ENCODE assay signal across 14 cellular contexts in genomic region chr2:40095003-40095402, GRCh38.
DNase-seq lines count a peak whose midpoint lies in the region; TF ChIP-seq lines count a peak whose summit lies in the region.
"Had no signal": no experiment of that assay in that cellular context is flagged by ENCODE, and none has a peak within 500 bp of the region (broad histone marks: within the 10 kb centered on the region; RNA-seq: fewer than 3 reads in every experiment).

No MANE protein-coding gene starts in this region.

- H3K36me3 ChIP-seq in mesenchymal stem cell (ENCODE audit: control insufficient read depth in 1 of 2, insufficient read depth in 2 of 2, low read depth in 1 of 2, low read length in 2 of 2) (no peaks in the 10 kb centered on the region), MG63 (no peaks in the 10 kb centered on the region)
- H3K36me3 ChIP-seq: neutrophil had no signal

- in situ Hi-C loops in astrocyte of the spinal cord (cut with HindIII; ENCODE audit: low sequenced_read_pairs) = no loop called here

- no peak overlapping the region for H3K4me2 ChIP-seq in mesenchymal stem cell (ENCODE audit: low read length, poor library complexity, severe bottlenecking)

- intact Hi-C loops in activated naive CD4-positive, alpha-beta T cell treated with anti-CD3 and anti-CD28 coated beads for 36 hours (cut with micrococcal nuclease) = no loop called here

- H2BK12ac ChIP-seq in mesenchymal stem cell (ENCODE audit: low read length in 2 of 2) = no peak overlapping the region

- no peak overlapping the region for H2AFZ ChIP-seq in mesenchymal stem cell (ENCODE audit: low read depth, low read length)

- TF ChIP-seq CTCF in astrocyte of the spinal cord (IDR thresholded peaks at IDR 0.05; ENCODE audit: low read depth, low read length) = no peak

- 68% methylated on average over 3 of the region's 3 CpGs for WGBS in mesenchymal stem cell

- no peaks in the 10 kb centered on the region for H3K9me3 ChIP-seq in mesenchymal stem cell (ENCODE audit: control insufficient read depth, low read length)
- no peaks in the 10 kb centered on the region for H3K9me3 ChIP-seq in MG63
- H3K9me3 ChIP-seq: neutrophil had no signal

- H4K8ac ChIP-seq in mesenchymal stem cell (ENCODE audit: low read length) = no peak overlapping the region

- H3K4me3 ChIP-seq in astrocyte of the spinal cord (ENCODE audit: low read depth, low read length) = no peak overlapping the region
- no peak overlapping the region for H3K4me3 ChIP-seq in mesenchymal stem cell (ENCODE audit: insufficient read depth in 1 of 2, low read depth in 1 of 2, low read length in 2 of 2)
- H3K4me3 ChIP-seq in MG63 = no peak overlapping the region

- no peaks in the 10 kb centered on the region for H3K4me1 ChIP-seq in mesenchymal stem cell (ENCODE audit: control insufficient read depth, insufficient read depth, low read depth, low read length)

- no peaks in the 10 kb centered on the region for H3K4me1 Mint-ChIP-seq in activated naive CD4-positive, alpha-beta T cell treated with anti-CD3 and anti-CD28 coated beads for 36 hours (ENCODE audit: low read depth)
- H3K4me1 Mint-ChIP-seq: activated naive CD8-positive, alpha-beta T cell treated with anti-CD3 and anti-CD28 coated beads, Interleukin-2, amount 10 ng/mL, durations not matched to agents 7 days and 5 days; stimulated activated naive CD8-positive, alpha-beta T cell treated with anti-CD3 and anti-CD28 coated beads, Interleukin-15, amount 100 ng/mL, for 72 hours had no signal

- no peak overlapping the region for H3K4ac ChIP-seq in mesenchymal stem cell (ENCODE audit: low read depth in 1 of 2, low read length in 2 of 2)

- CTCF ChIA-PET in activated naive CD4-positive, alpha-beta T cell treated with anti-CD3 and anti-CD28 coated beads for 36 hours (lab: Charles Lee) = no interaction called here

- H3K79me1 ChIP-seq in mesenchymal stem cell (replicated peaks; ENCODE audit: low read length, poor library complexity, severe bottlenecking) = no peaks in the 10 kb centered on the region

- DNase-seq in DMS 273 (lab: John Stamatoyannopoulos, UW; ENCODE audit: unreplicated experiment) (peak; percentile 67), HT-29 (ENCODE audit: low spot score) (peak; percentile 74), astrocyte of the spinal cord (ENCODE audit: low read depth, low spot score) (peak; percentile 81), mesenchymal stem cell (peak; percentile 73), MG63 (no peak), HuH-7 (ENCODE audit: low spot score) (no peak)
- DNase-seq in activated naive CD4-positive, alpha-beta T cell treated with anti-CD3 and anti-CD28 coated beads for 36 hours = no peak
- DNase-seq in activated CD4-positive, alpha-beta T cell treated with anti-CD3 and anti-CD28 coated beads for 1 hour = no peak
- DNase-seq: activated naive CD8-positive, alpha-beta T cell treated with anti-CD3 and anti-CD28 coated beads, Interleukin-2, amount 10 ng/mL, durations not matched to agents 7 days and 5 days; islet precursor cell; NCI-H748 treated with DMSO at 0.1 percent for 48 hours; stimulated activated CD4-positive, alpha-beta T cell treated with anti-CD3 and anti-CD28 coated beads, Interleukin-2, amount 100 ng/mL, for 48 hours; stimulated activated naive CD8-positive, alpha-beta T cell treated with anti-CD3 and anti-CD28 coated beads, Interleukin-15, amount 100 ng/mL, for 72 hours had no signal

- H2AK5ac ChIP-seq in mesenchymal stem cell (ENCODE audit: low read length, severe bottlenecking) = no peak overlapping the region

- no peak overlapping the region for H3K4me3 Mint-ChIP-seq in activated naive CD4-positive, alpha-beta T cell treated with anti-CD3 and anti-CD28 coated beads for 36 hours
- H3K4me3 Mint-ChIP-seq: activated naive CD8-positive, alpha-beta T cell treated with anti-CD3 and anti-CD28 coated beads, Interleukin-2, amount 10 ng/mL, durations not matched to agents 7 days and 5 days; stimulated activated naive CD8-positive, alpha-beta T cell treated with anti-CD3 and anti-CD28 coated beads, Interleukin-15, amount 100 ng/mL, for 72 hours had no signal

- H3K9me3 Mint-ChIP-seq in activated naive CD4-positive, alpha-beta T cell treated with anti-CD3 and anti-CD28 coated beads for 36 hours = no peaks in the 10 kb centered on the region
- H3K9me3 Mint-ChIP-seq: activated naive CD8-positive, alpha-beta T cell treated with anti-CD3 and anti-CD28 coated beads, Interleukin-2, amount 10 ng/mL, durations not matched to agents 7 days and 5 days; stimulated activated naive CD8-positive, alpha-beta T cell treated with anti-CD3 and anti-CD28 coated beads, Interleukin-15, amount 100 ng/mL, for 72 hours had no signal

- no peak overlapping the region for H2BK15ac ChIP-seq in mesenchymal stem cell (ENCODE audit: low read depth, poor library complexity, severe bottlenecking)

- H3K27me3 ChIP-seq in mesenchymal stem cell (ENCODE audit: control insufficient read depth in 1 of 2, insufficient read depth in 1 of 2, low read length in 2 of 2) = no peaks in the 10 kb centered on the region
- H3K27me3 ChIP-seq in MG63 = no peaks in the 10 kb centered on the region
- H3K27me3 ChIP-seq: neutrophil had no signal

- no peaks in the 10 kb centered on the region for H3K36me3 Mint-ChIP-seq in activated naive CD4-positive, alpha-beta T cell treated with anti-CD3 and anti-CD28 coated beads for 36 hours (ENCODE audit: low read depth)
- H3K36me3 Mint-ChIP-seq: activated naive CD8-positive, alpha-beta T cell treated with anti-CD3 and anti-CD28 coated beads, Interleukin-2, amount 10 ng/mL, durations not matched to agents 7 days and 5 days had no signal

- no peak overlapping the region for H3K27ac Mint-ChIP-seq in activated naive CD4-positive, alpha-beta T cell treated with anti-CD3 and anti-CD28 coated beads for 36 hours
- H3K27ac Mint-ChIP-seq: activated naive CD8-positive, alpha-beta T cell treated with anti-CD3 and anti-CD28 coated beads, Interleukin-2, amount 10 ng/mL, durations not matched to agents 7 days and 5 days; stimulated activated naive CD8-positive, alpha-beta T cell treated with anti-CD3 and anti-CD28 coated beads, Interleukin-15, amount 100 ng/mL, for 72 hours had no signal

- H3K14ac ChIP-seq in mesenchymal stem cell (ENCODE audit: low read length in 2 of 2) = no peak overlapping the region

- H3K23ac ChIP-seq in mesenchymal stem cell (ENCODE audit: low read length in 2 of 2) = no peak overlapping the region

- H3K27ac ChIP-seq in mesenchymal stem cell (ENCODE audit: low read length, poor library complexity, severe bottlenecking) = no peak overlapping the region
- H3K27ac ChIP-seq: neutrophil had no signal

- H4K91ac ChIP-seq in mesenchymal stem cell (ENCODE audit: low read length) = no peak overlapping the region

- peak overlapping the region; percentile 55 for H3K9ac ChIP-seq in mesenchymal stem cell (ENCODE audit: low read length)

- no peak overlapping the region for H2BK5ac ChIP-seq in mesenchymal stem cell (ENCODE audit: low read depth, low read length, poor library complexity, severe bottlenecking)

- H3K18ac ChIP-seq in mesenchymal stem cell (ENCODE audit: low read depth in 1 of 2, low read length in 2 of 2) = no peak overlapping the region

- no peak overlapping the region for H2BK120ac ChIP-seq in mesenchymal stem cell (ENCODE audit: low read depth, low read length)

- H3K27me3 Mint-ChIP-seq in activated naive CD4-positive, alpha-beta T cell treated with anti-CD3 and anti-CD28 coated beads for 36 hours (ENCODE audit: low read depth) = peaks cover 7% of the 10 kb centered on the region
- H3K27me3 Mint-ChIP-seq: stimulated activated naive CD8-positive, alpha-beta T cell treated with anti-CD3 and anti-CD28 coated beads, Interleukin-15, amount 100 ng/mL, for 72 hours had no signal

Comparison
In these comparisons a context has a peak if more than half of its experiments do, and no peak if none do; other contexts are left out.
1. DNase-seq: peak in DMS 273 (single experiment), HT-29 (single experiment), astrocyte of the spinal cord (single experiment) and mesenchymal stem cell (single experiment); none in activated naive CD4-positive, alpha-beta T cell treated with anti-CD3 and anti-CD28 coated beads for 36 hours (single experiment), MG63 (single experiment), activated CD4-positive, alpha-beta T cell treated with anti-CD3 and anti-CD28 coated beads for 1 hour (single experiment) and HuH-7 (single experiment).